ENCODE assay signal across 2 cellular contexts in the genomic region with DNA sequence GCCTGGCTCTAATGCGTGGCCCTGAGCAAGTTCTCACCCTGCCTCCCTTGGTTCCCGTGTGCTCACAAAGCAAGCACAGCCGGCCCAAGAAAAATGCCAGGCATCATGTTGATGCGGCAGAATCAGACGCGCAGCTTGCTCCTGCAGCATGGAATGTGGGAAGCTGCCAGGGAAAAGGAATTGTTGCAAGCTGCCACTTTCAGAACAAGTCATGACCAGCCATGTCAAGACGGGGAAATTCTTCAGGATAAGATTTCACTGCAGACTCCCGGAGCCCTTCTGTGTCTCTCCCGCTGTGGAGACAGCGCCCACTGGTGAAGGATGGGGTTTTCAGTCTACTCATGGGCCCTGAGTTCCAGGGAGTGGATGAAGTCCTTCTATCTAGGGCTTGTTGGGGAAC.
TF ChIP-seq lines count a peak whose summit lies in the region.

No MANE protein-coding gene starts in this region.

TF ChIP-seq in HCT116, 20 proteins besides CTCF, POLR2A, EP300 and RAD21:
- TF ChIP-seq FOSL1 (IDR thresholded peaks at IDR 0.05; ENCODE audit: low read depth), result no peak
- TF ChIP-seq ZFX (IDR thresholded peaks at IDR 0.05), result no peak
- TF ChIP-seq ELF1 (IDR thresholded peaks at IDR 0.05; ENCODE audit: borderline replicate concordance, low read depth), result no peak
- no peak for TF ChIP-seq YY1 (IDR thresholded peaks at IDR 0.05; ENCODE audit: extremely low read depth, insufficient replicate concordance, low read depth, low read length)
- TF ChIP-seq ZNF274 (IDR thresholded peaks at IDR 0.05; ENCODE audit: low read depth, low read length), result no peak
- no peak for TF ChIP-seq EZH2 (IDR thresholded peaks at IDR 0.05)
- no peak for TF ChIP-seq SP1 (IDR thresholded peaks at IDR 0.05; ENCODE audit: low read depth)
- no peak for TF ChIP-seq POLR2AphosphoS5 (IDR thresholded peaks at IDR 0.05; ENCODE audit: low read depth, low read length)
- TF ChIP-seq, protein P1, sequence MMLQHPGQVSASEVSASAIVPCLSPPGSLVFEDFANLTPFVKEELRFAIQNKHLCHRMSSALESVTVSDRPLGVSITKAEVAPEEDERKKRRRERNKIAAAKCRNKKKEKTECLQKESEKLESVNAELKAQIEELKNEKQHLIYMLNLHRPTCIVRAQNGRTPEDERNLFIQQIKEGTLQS (IDR thresholded peaks at IDR 0.05), result no peak
- TF ChIP-seq, protein P2, sequence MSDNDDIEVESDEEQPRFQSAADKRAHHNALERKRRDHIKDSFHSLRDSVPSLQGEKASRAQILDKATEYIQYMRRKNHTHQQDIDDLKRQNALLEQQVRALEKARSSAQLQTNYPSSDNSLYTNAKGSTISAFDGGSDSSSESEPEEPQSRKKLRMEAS (IDR thresholded peaks at IDR 0.05), result no peak
- TF ChIP-seq, protein P3, sequence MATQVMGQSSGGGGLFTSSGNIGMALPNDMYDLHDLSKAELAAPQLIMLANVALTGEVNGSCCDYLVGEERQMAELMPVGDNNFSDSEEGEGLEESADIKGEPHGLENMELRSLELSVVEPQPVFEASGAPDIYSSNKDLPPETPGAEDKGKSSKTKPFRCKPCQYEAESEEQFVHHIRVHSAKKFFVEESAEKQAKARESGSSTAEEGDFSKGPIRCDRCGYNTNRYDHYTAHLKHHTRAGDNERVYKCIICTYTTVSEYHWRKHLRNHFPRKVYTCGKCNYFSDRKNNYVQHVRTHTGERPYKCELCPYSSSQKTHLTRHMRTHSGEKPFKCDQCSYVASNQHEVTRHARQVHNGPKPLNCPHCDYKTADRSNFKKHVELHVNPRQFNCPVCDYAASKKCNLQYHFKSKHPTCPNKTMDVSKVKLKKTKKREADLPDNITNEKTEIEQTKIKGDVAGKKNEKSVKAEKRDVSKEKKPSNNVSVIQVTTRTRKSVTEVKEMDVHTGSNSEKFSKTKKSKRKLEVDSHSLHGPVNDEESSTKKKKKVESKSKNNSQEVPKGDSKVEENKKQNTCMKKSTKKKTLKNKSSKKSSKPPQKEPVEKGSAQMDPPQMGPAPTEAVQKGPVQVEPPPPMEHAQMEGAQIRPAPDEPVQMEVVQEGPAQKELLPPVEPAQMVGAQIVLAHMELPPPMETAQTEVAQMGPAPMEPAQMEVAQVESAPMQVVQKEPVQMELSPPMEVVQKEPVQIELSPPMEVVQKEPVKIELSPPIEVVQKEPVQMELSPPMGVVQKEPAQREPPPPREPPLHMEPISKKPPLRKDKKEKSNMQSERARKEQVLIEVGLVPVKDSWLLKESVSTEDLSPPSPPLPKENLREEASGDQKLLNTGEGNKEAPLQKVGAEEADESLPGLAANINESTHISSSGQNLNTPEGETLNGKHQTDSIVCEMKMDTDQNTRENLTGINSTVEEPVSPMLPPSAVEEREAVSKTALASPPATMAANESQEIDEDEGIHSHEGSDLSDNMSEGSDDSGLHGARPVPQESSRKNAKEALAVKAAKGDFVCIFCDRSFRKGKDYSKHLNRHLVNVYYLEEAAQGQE (IDR thresholded peaks at IDR 0.05; ENCODE audit: low read depth), result no peak
- TF ChIP-seq JUND (IDR thresholded peaks at IDR 0.05), result no peak
- TF ChIP-seq, protein P4, sequence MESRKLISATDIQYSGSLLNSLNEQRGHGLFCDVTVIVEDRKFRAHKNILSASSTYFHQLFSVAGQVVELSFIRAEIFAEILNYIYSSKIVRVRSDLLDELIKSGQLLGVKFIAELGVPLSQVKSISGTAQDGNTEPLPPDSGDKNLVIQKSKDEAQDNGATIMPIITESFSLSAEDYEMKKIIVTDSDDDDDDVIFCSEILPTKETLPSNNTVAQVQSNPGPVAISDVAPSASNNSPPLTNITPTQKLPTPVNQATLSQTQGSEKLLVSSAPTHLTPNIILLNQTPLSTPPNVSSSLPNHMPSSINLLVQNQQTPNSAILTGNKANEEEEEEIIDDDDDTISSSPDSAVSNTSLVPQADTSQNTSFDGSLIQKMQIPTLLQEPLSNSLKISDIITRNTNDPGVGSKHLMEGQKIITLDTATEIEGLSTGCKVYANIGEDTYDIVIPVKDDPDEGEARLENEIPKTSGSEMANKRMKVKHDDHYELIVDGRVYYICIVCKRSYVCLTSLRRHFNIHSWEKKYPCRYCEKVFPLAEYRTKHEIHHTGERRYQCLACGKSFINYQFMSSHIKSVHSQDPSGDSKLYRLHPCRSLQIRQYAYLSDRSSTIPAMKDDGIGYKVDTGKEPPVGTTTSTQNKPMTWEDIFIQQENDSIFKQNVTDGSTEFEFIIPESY (IDR thresholded peaks at IDR 0.05; ENCODE audit: extremely low read depth, insufficient replicate concordance, low read length), result no peak
- no peak for TF ChIP-seq EZH2phosphoT487 (IDR thresholded peaks at IDR 0.05; ENCODE audit: borderline replicate concordance)
- no peak for TF ChIP-seq SRF (IDR thresholded peaks at IDR 0.05; ENCODE audit: low read depth)
- TF ChIP-seq EGR1 (IDR thresholded peaks at IDR 0.05; ENCODE audit: low read depth), result no peak
- no peak for TF ChIP-seq CEBPB (IDR thresholded peaks at IDR 0.05; ENCODE audit: low read depth)
- TF ChIP-seq SIN3A (IDR thresholded peaks at IDR 0.05; ENCODE audit: low read depth), result no peak
- TF ChIP-seq CBX3 (IDR thresholded peaks at IDR 0.05; ENCODE audit: low read depth), result no peak
- TF ChIP-seq TCF7L2 (IDR thresholded peaks at IDR 0.05; ENCODE audit: borderline replicate concordance, extremely low read depth, insufficient read depth, insufficient read length), result no peak

TF ChIP-seq in K562, 482 proteins besides CTCF, POLR2A, EP300 and RAD21:
- TF ChIP-seq NFIX (CRISPR knock-in tag; IDR thresholded peaks at IDR 0.05; ENCODE audit: low read depth), result no peak
- no peak for TF ChIP-seq SAFB (IDR thresholded peaks at IDR 0.05; ENCODE audit: borderline replicate concordance, low read depth, low read length)
- no peak for TF ChIP-seq FOXJ3 (CRISPR knock-in tag; IDR thresholded peaks at IDR 0.05)
- no peak for TF ChIP-seq ARID1B (IDR thresholded peaks at IDR 0.05)
- no peak for TF ChIP-seq ZNF347 (CRISPR knock-in tag; IDR thresholded peaks at IDR 0.05; ENCODE audit: low read depth)
- TF ChIP-seq MAFG (tag; conservative IDR thresholded peaks at IDR 0.05), result no peak
- no peak for TF ChIP-seq CHD4 (IDR thresholded peaks at IDR 0.05; ENCODE audit: insufficient read depth, insufficient replicate concordance, low read depth, low read length, poor library complexity, severe bottlenecking)
- TF ChIP-seq, protein P5, sequence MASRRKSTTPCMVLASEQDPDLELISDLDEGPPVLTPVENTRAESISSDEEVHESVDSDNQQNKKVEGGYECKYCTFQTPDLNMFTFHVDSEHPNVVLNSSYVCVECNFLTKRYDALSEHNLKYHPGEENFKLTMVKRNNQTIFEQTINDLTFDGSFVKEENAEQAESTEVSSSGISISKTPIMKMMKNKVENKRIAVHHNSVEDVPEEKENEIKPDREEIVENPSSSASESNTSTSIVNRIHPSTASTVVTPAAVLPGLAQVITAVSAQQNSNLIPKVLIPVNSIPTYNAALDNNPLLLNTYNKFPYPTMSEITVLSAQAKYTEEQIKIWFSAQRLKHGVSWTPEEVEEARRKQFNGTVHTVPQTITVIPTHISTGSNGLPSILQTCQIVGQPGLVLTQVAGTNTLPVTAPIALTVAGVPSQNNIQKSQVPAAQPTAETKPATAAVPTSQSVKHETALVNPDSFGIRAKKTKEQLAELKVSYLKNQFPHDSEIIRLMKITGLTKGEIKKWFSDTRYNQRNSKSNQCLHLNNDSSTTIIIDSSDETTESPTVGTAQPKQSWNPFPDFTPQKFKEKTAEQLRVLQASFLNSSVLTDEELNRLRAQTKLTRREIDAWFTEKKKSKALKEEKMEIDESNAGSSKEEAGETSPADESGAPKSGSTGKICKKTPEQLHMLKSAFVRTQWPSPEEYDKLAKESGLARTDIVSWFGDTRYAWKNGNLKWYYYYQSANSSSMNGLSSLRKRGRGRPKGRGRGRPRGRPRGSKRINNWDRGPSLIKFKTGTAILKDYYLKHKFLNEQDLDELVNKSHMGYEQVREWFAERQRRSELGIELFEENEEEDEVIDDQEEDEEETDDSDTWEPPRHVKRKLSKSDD (conservative IDR thresholded peaks at IDR 0.05; ENCODE audit: low read length), result no peak
- no peak for TF ChIP-seq NFYB (IDR thresholded peaks at IDR 0.05; ENCODE audit: extremely low read depth, insufficient read length)
- TF ChIP-seq, protein P6, sequence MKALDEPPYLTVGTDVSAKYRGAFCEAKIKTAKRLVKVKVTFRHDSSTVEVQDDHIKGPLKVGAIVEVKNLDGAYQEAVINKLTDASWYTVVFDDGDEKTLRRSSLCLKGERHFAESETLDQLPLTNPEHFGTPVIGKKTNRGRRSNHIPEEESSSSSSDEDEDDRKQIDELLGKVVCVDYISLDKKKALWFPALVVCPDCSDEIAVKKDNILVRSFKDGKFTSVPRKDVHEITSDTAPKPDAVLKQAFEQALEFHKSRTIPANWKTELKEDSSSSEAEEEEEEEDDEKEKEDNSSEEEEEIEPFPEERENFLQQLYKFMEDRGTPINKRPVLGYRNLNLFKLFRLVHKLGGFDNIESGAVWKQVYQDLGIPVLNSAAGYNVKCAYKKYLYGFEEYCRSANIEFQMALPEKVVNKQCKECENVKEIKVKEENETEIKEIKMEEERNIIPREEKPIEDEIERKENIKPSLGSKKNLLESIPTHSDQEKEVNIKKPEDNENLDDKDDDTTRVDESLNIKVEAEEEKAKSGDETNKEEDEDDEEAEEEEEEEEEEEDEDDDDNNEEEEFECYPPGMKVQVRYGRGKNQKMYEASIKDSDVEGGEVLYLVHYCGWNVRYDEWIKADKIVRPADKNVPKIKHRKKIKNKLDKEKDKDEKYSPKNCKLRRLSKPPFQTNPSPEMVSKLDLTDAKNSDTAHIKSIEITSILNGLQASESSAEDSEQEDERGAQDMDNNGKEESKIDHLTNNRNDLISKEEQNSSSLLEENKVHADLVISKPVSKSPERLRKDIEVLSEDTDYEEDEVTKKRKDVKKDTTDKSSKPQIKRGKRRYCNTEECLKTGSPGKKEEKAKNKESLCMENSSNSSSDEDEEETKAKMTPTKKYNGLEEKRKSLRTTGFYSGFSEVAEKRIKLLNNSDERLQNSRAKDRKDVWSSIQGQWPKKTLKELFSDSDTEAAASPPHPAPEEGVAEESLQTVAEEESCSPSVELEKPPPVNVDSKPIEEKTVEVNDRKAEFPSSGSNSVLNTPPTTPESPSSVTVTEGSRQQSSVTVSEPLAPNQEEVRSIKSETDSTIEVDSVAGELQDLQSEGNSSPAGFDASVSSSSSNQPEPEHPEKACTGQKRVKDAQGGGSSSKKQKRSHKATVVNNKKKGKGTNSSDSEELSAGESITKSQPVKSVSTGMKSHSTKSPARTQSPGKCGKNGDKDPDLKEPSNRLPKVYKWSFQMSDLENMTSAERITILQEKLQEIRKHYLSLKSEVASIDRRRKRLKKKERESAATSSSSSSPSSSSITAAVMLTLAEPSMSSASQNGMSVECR (CRISPR knock-in tag; IDR thresholded peaks at IDR 0.05), result no peak
- TF ChIP-seq MTA3 (IDR thresholded peaks at IDR 0.05; ENCODE audit: borderline replicate concordance), result no peak
- TF ChIP-seq LCOR (CRISPR knock-in tag; IDR thresholded peaks at IDR 0.05), result no peak
- TF ChIP-seq, protein P3 (CRISPR knock-in tag; IDR thresholded peaks at IDR 0.05; ENCODE audit: low read depth), result no peak
- TF ChIP-seq TEAD2 (tag; IDR thresholded peaks at IDR 0.05), result no peak
- no peak for TF ChIP-seq MTA2 (IDR thresholded peaks at IDR 0.05; ENCODE audit: low read depth)
- TF ChIP-seq CBX1 (IDR thresholded peaks at IDR 0.05; ENCODE audit: low read depth), result no peak
- TF ChIP-seq NFRKB (IDR thresholded peaks at IDR 0.05; ENCODE audit: low read depth), result no peak
